ENCODE assay signal across 8 cellular contexts in the genomic region with DNA sequence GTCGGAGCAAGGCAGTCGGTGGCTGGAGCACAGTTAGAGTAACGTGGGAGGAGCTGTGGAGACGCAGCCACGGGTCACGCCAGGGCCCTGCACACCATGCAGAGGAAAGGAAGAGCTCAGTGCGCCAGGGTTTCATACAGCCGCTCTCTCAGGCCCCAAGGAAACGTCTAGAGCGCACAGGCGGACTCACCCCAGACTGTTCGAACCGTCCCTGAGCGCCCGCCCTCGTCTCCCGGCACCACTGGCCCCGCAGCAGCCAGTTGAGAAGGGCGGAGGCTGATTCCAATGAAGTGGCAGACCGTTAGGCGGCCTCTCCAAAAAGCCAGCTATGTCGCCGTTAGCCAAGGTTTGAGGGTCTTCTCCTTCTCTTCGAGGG. TPM values are rescaled to one million over a fixed set of nuclear protein-coding genes. Genes with fewer than 3 reads are reported as not detected.
DNase-seq lines count a peak whose midpoint lies in the region; ATAC-seq and TF ChIP-seq lines count a peak whose summit lies in the region.

No MANE protein-coding gene starts in this region.

- H3K27me3 ChIP-seq in SK-N-SH (ENCODE audit: insufficient read depth) (no peaks in the 10 kb centered on the region), right cardiac atrium (ENCODE audit: control insufficient read depth, insufficient read depth) (no peaks in the 10 kb centered on the region), sigmoid colon (no peaks in the 10 kb centered on the region)

- H3K4me3 ChIP-seq in SK-N-SH (ENCODE audit: low read depth in 2 of 2, low read length in 1 of 2): peak overlapping the region in 1 of 2 experiments; percentile 82; a peak in 1 of 4 replicates
- peak overlapping the region; percentile 32 for H3K4me3 ChIP-seq in right cardiac atrium (ENCODE audit: low read length)
- peak overlapping the region; percentile 59 to 88 (median 70) for H3K4me3 ChIP-seq in sigmoid colon

- ATAC-seq in SK-N-SH treated with all-trans-retinoic acid at 6 μM for 48 hours: no peak
- ATAC-seq in HG02678 (IDR thresholded peaks at IDR 0.05; ENCODE audit: unreplicated experiment): peak; percentile 35
- peak; percentile 45 for ATAC-seq in activated naive CD8-positive, alpha-beta T cell treated with anti-CD3 and anti-CD28 coated beads, Interleukin-2, amount 10 ng/mL, durations not matched to agents 7 days and 5 days (ENCODE audit: low read depth)
- peak; percentile 54 to 64 for ATAC-seq in right cardiac atrium

- no peaks in the 10 kb centered on the region for H4K20me1 ChIP-seq in SK-N-SH (ENCODE audit: insufficient read depth)

- peak overlapping the region; percentile 68 for H2AFZ ChIP-seq in SK-N-SH (ENCODE audit: low read depth)

- H3K4me2 ChIP-seq in SK-N-SH: no peak overlapping the region

- peaks cover 11% of the 10 kb centered on the region; the same call in 1 of the 2 replicates for H3K79me2 ChIP-seq in SK-N-SH (ENCODE audit: insufficient read depth)

- H3K36me3 ChIP-seq in SK-N-SH (replicated peaks in 1 of 2; ENCODE audit: control insufficient read depth in 1 of 2, insufficient read depth in 2 of 2, low read length in 1 of 2) (peaks cover 0 to under 1% of the 10 kb centered on the region in 2 experiments), sigmoid colon (no peaks in the 10 kb centered on the region)

- no peaks in the 10 kb centered on the region for H3K27me3 Mint-ChIP-seq in activated naive CD8-positive, alpha-beta T cell treated with anti-CD3 and anti-CD28 coated beads, Interleukin-2, amount 10 ng/mL, durations not matched to agents 7 days and 5 days

- H3K4me1 Mint-ChIP-seq in activated naive CD8-positive, alpha-beta T cell treated with anti-CD3 and anti-CD28 coated beads, Interleukin-2, amount 10 ng/mL, durations not matched to agents 7 days and 5 days: peaks cover 20% of the 10 kb centered on the region

- DNase-seq in SK-N-SH (no peak), NCI-H2196 treated with DMSO at 0.1 percent for 48 hours (lab: John Stamatoyannopoulos, UW; ENCODE audit: unreplicated experiment) (peak; percentile 51), right cardiac atrium (peak; percentile 49 to 81 (median 79)), sigmoid colon (peak; percentile 74), 8988T (no peak)
- peak; percentile 73 for DNase-seq in activated naive CD8-positive, alpha-beta T cell treated with anti-CD3 and anti-CD28 coated beads, Interleukin-2, amount 10 ng/mL, durations not matched to agents 7 days and 5 days

- POLR2A ChIA-PET in SK-N-SH (lab: Yijun Ruan, JAX): interaction anchor here (1.3 to 1.5 kb wide), 3 partner anchors 12 to 294 kb away, joined by 3 to 11 read pairs (median 6); partner anchors contain the start of genes PUS3 and STT3A
- POLR2A ChIA-PET in activated naive CD8-positive, alpha-beta T cell treated with anti-CD3 and anti-CD28 coated beads, Interleukin-2, amount 10 ng/mL, durations not matched to agents 7 days and 5 days (lab: Charles Lee): interaction anchor here (0.6 to 2.5 kb wide), 17 partner anchors 9 to 1086 kb away, joined by 3 to 44 read pairs (median 7); partner anchors contain the start of genes CHEK1, DDX25, EI24 and FAM118B

- TF ChIP-seq RAD21 in SK-N-SH (IDR thresholded peaks at IDR 0.05; ENCODE audit: low read length): no peak

- no peak overlapping the region for H3K9ac ChIP-seq in SK-N-SH

- no peaks in the 10 kb centered on the region for H3K9me2 ChIP-seq in SK-N-SH

- WGBS in SK-N-SH (ENCODE audit: low lambda C conversion rate): 92% methylated on average over 13 of the region's 24 CpGs
- 15% methylated on average over 24 of the region's 24 CpGs for WGBS in right cardiac atrium
- 40 to 70% methylated on average over 24 of the region's 24 CpGs for WGBS in sigmoid colon, 2 donors

- CTCF ChIA-PET in SK-N-SH (lab: Yijun Ruan, JAX): interaction anchor here (0.9 to 3.6 kb wide), 4 partner anchors 10 to 458 kb away, joined by 3 to 22 read pairs (median 4); no protein-coding TSS in a partner anchor

- TF ChIP-seq POLR2A in sigmoid colon (IDR thresholded peaks at IDR 0.05): no peak

- peak overlapping the region; percentile 84 for H3K4me3 Mint-ChIP-seq in activated naive CD8-positive, alpha-beta T cell treated with anti-CD3 and anti-CD28 coated beads, Interleukin-2, amount 10 ng/mL, durations not matched to agents 7 days and 5 days

- H3K9me3 ChIP-seq in SK-N-SH: no peaks in the 10 kb centered on the region
- H3K9me3 ChIP-seq in right cardiac atrium (ENCODE audit: control insufficient read depth, low read length): no peaks in the 10 kb centered on the region
- no peaks in the 10 kb centered on the region for H3K9me3 ChIP-seq in sigmoid colon

- H3K4me1 ChIP-seq in SK-N-SH (ENCODE audit: control insufficient read depth in 1 of 2, insufficient read depth in 2 of 2, low read depth in 1 of 2, low read length in 1 of 2) (no peaks in the 10 kb centered on the region; a peak in 2 of 4 replicates), right cardiac atrium (ENCODE audit: control insufficient read depth, insufficient read depth, low read length) (no peaks in the 10 kb centered on the region), sigmoid colon (peaks cover 0 to 13% (median 5%) of the 10 kb centered on the region in 4 donors)

- peaks cover 5% of the 10 kb centered on the region for H3K36me3 Mint-ChIP-seq in activated naive CD8-positive, alpha-beta T cell treated with anti-CD3 and anti-CD28 coated beads, Interleukin-2, amount 10 ng/mL, durations not matched to agents 7 days and 5 days

- H3F3A ChIP-seq in SK-N-SH (replicated peaks; ENCODE audit: insufficient read depth): peaks cover 13% of the 10 kb centered on the region

- TF ChIP-seq CTCF in SK-N-SH (IDR thresholded peaks at IDR 0.05): no peak
- TF ChIP-seq CTCF in sigmoid colon (IDR thresholded peaks at IDR 0.05): no peak

- TF ChIP-seq EP300 in SK-N-SH (IDR thresholded peaks at IDR 0.05; ENCODE audit: borderline replicate concordance in 1 of 2, low read depth in 1 of 2, low read length in 1 of 2) (no peak), sigmoid colon (IDR thresholded peaks at IDR 0.05) (no peak)

- intact Hi-C loops in right cardiac atrium (cut with DNase I) (no loop called here), sigmoid colon (cut with DNase I) (loop anchor here (5.0 kb wide), 1 partner anchor 260 kb away; the partner anchor contains the start of gene CHEK1)

- no peak overlapping the region for H3K27ac ChIP-seq in SK-N-SH (ENCODE audit: low read depth in 2 of 2, low read length in 1 of 2)
- H3K27ac ChIP-seq in right cardiac atrium (ENCODE audit: low read length): peak overlapping the region; percentile 58
- peak overlapping the region; percentile 93 to 99 (median 96) for H3K27ac ChIP-seq in sigmoid colon

- H3K27ac Mint-ChIP-seq in activated naive CD8-positive, alpha-beta T cell treated with anti-CD3 and anti-CD28 coated beads, Interleukin-2, amount 10 ng/mL, durations not matched to agents 7 days and 5 days: peak overlapping the region; percentile 91

- H3K9me3 Mint-ChIP-seq in activated naive CD8-positive, alpha-beta T cell treated with anti-CD3 and anti-CD28 coated beads, Interleukin-2, amount 10 ng/mL, durations not matched to agents 7 days and 5 days: no peaks in the 10 kb centered on the region

TF ChIP-seq in SK-N-SH, 30 proteins besides CTCF, POLR2A, EP300 and RAD21 (continues in another document):
- no peak for TF ChIP-seq RXRA (IDR thresholded peaks at IDR 0.05; ENCODE audit: borderline replicate concordance, low read depth)

TF ChIP-seq in SK-N-SH treated with all-trans-retinoic acid at 6 μM for 48 hours, 23 proteins besides CTCF, POLR2A, EP300 and RAD21 (continues in another document):
- TF ChIP-seq TOX (CRISPR knock-in tag; IDR thresholded peaks at IDR 0.05; ENCODE audit: borderline replicate concordance): no peak

RNA-seq across cellular contexts. Expression of gene HYLS1, which starts 0.5 kb away (rescaled TPM):
- polyA plus RNA-seq in SK-N-SH (2012; rRNA removed) (1.3 and 1.4 TPM in 2 replicates), right cardiac atrium (4.9 TPM), sigmoid colon (1 to 10 TPM; 3.0 to 4.6 (median 3.6) TPM)
- 1.9 TPM in 2 replicates for polyA plus RNA-seq in SK-N-SH (2012; cell fraction: cytosol; rRNA removed)
- polyA plus RNA-seq in SK-N-SH (2012; cell fraction: nucleus; rRNA removed): 1.00 and 1.6 TPM in 2 replicates
- total RNA-seq in activated naive CD8-positive, alpha-beta T cell treated with anti-CD3 and anti-CD28 coated beads, Interleukin-2, amount 10 ng/mL, durations not matched to agents 7 days and 5 days: 10 to 100 TPM in 1 of 2 experiments, 1 to 10 TPM in 1; 9.6 to 10.4 TPM
- total RNA-seq in right cardiac atrium (1 to 10 TPM; 4.3 to 7.2 (median 5.2) TPM), sigmoid colon (1 to 10 TPM; 6.1 to 8.7 (median 6.9) TPM)

RNA-seq across cellular contexts. Expression of gene PUS3, which starts 16.0 kb away (rescaled TPM):
- polyA plus RNA-seq in SK-N-SH (2012; rRNA removed) (7.0 and 8.3 TPM in 2 replicates), right cardiac atrium (5.7 TPM), sigmoid colon (1 to 10 TPM; 7.6 to 9.2 (median 7.8) TPM)
- 9.7 and 11.4 TPM in 2 replicates for polyA plus RNA-seq in SK-N-SH (2012; cell fraction: cytosol; rRNA removed)
- 3.1 and 5.0 TPM in 2 replicates for polyA plus RNA-seq in SK-N-SH (2012; cell fraction: nucleus; rRNA removed)
- total RNA-seq in activated naive CD8-positive, alpha-beta T cell treated with anti-CD3 and anti-CD28 coated beads, Interleukin-2, amount 10 ng/mL, durations not matched to agents 7 days and 5 days: 10 to 100 TPM; 10.1 to 10.9 TPM
- total RNA-seq in right cardiac atrium (1 to 10 TPM; 6.1 to 9.5 (median 9.2) TPM), sigmoid colon (10 to 100 TPM in 3 of 4 donors, 1 to 10 TPM in 1; 6.4 to 21.6 (median 11.9) TPM)

RNA-seq across cellular contexts. Expression of gene DDX25, which starts 17.3 kb away (rescaled TPM):
- 0.12 and 0.39 TPM in 2 replicates for polyA plus RNA-seq in SK-N-SH (2012; rRNA removed)
- polyA plus RNA-seq in SK-N-SH (2012; cell fraction: cytosol; rRNA removed): 0.24 and 0.42 TPM in 2 replicates
- polyA plus RNA-seq in SK-N-SH (2012; cell fraction: nucleus; rRNA removed): 0.29 TPM in 2 replicates
- not detected for total RNA-seq in activated naive CD8-positive, alpha-beta T cell treated with anti-CD3 and anti-CD28 coated beads, Interleukin-2, amount 10 ng/mL, durations not matched to agents 7 days and 5 days
- not detected for total RNA-seq in right cardiac atrium
- 0.05 TPM for polyA plus RNA-seq in right cardiac atrium
- total RNA-seq in sigmoid colon: 1 to 10 TPM in 1 of 4 donors, under 1 TPM in 3; 0.14 to 1.7 (median 0.44) TPM
- polyA plus RNA-seq in sigmoid colon: under 1 TPM in 2 of 3 donors, not detected in 1; 0.23 to 0.60 TPM

RNA-seq across cellular contexts. Expression of gene PATE4, which starts 53.9 kb away (rescaled TPM):
- polyA plus RNA-seq in SK-N-SH (2012; rRNA removed) (not detected in 2 replicates), right cardiac atrium (not detected), sigmoid colon (not detected)
- polyA plus RNA-seq in SK-N-SH (2012; cell fraction: cytosol; rRNA removed): not detected in 2 replicates
- polyA plus RNA-seq in SK-N-SH (2012; cell fraction: nucleus; rRNA removed): not detected in 2 replicates
- not detected for total RNA-seq in activated naive CD8-positive, alpha-beta T cell treated with anti-CD3 and anti-CD28 coated beads, Interleukin-2, amount 10 ng/mL, durations not matched to agents 7 days and 5 days
- total RNA-seq in right cardiac atrium (not detected), sigmoid colon (not detected)

RNA-seq across cellular contexts. Expression of gene VSIG10L2, which starts 58.9 kb away (rescaled TPM):
- polyA plus RNA-seq in SK-N-SH (2012; rRNA removed): 0.02 and 0.16 TPM in 2 replicates
- 0.01 and 0.05 TPM in 2 replicates for polyA plus RNA-seq in SK-N-SH (2012; cell fraction: cytosol; rRNA removed)
- polyA plus RNA-seq in SK-N-SH (2012; cell fraction: nucleus; rRNA removed): 0.16 and 0.85 TPM in 2 replicates
- total RNA-seq in activated naive CD8-positive, alpha-beta T cell treated with anti-CD3 and anti-CD28 coated beads, Interleukin-2, amount 10 ng/mL, durations not matched to agents 7 days and 5 days: not detected
- under 1 TPM in 1 of 4 donors, not detected in 3; 0.50 TPM for total RNA-seq in right cardiac atrium
- polyA plus RNA-seq in right cardiac atrium: 0.29 TPM
- total RNA-seq in sigmoid colon: under 1 TPM in 1 of 4 donors, not detected in 3; 0.68 TPM
- polyA plus RNA-seq in sigmoid colon: not detected

Comparison
In these comparisons a context has a peak if more than half of its experiments do, and no peak if none do; other contexts are left out.
1. DNase-seq: peak in NCI-H2196 treated with DMSO at 0.1 percent for 48 hours (single experiment), activated naive CD8-positive, alpha-beta T cell treated with anti-CD3 and anti-CD28 coated beads, Interleukin-2, amount 10 ng/mL, durations not matched to agents 7 days and 5 days (single experiment), right cardiac atrium (3 of 3) and sigmoid colon (single experiment); none in SK-N-SH (single experiment) and 8988T (single experiment).
2. H3K27ac ChIP-seq: peak in right cardiac atrium (single experiment) and sigmoid colon (4 of 4); none in SK-N-SH (0 of 2).